In the genomic region with DNA sequence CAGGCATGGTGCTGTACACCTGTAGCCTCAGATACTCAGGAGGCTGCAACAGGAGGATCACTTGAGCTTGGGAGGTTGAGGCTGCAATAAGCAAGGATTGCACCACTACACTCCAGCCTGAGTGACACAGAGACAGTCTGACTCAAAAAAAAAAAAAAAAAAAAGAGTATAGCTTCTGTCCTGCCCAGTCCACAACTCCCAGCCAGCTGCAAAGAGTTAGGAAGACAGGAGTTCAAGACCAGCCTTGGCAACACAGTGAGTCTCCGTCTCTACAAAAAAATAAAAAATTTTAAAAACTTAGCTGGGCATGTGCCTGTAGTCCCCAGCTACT, we compare ENCODE assay signal across 14 cellular contexts. TPM values are rescaled to one million over a fixed set of nuclear protein-coding genes. Genes with fewer than 3 reads are reported as not detected.
A peak's percentile ranks its signal among the peaks of the same experiment; 100 is the strongest.
DNase-seq lines count a peak whose midpoint lies in the region; ATAC-seq, FAIRE-seq and TF ChIP-seq lines count a peak whose summit lies in the region.
"Had no signal": no experiment of that assay in that cellular context is flagged by ENCODE, and none has a peak within 500 bp of the region (broad histone marks: within the 10 kb centered on the region; RNA-seq: fewer than 3 reads in every experiment).

No MANE protein-coding gene starts in this region.

- H3K9me3 ChIP-seq in CD8-positive, alpha-beta memory T cell (ENCODE audit: low read length), result no peaks in the 10 kb centered on the region
- H3K9me3 ChIP-seq in adipocyte (ENCODE audit: control insufficient read depth, low read length) (no peaks in the 10 kb centered on the region), left ventricle myocardium inferior (replicated peaks) (no peaks in the 10 kb centered on the region)

- H3K27ac Mint-ChIP-seq in CD8-positive, alpha-beta memory T cell, result no peak overlapping the region
- H3K27ac Mint-ChIP-seq: CD4-positive, CD25-positive, alpha-beta regulatory T cell had no signal

- peaks cover 6 to 9% (median 7%) of the 10 kb centered on the region in 3 donors for H3K4me1 Mint-ChIP-seq in CD8-positive, alpha-beta memory T cell

- CTCF ChIA-PET in CD8-positive, alpha-beta memory T cell (lab: Charles Lee), result interaction anchor here (1.0 kb wide), 1 partner anchor 9 kb away, joined by 3 read pairs; no protein-coding TSS in a partner anchor

- no peak overlapping the region for H3K4me3 Mint-ChIP-seq in CD8-positive, alpha-beta memory T cell
- H3K4me3 Mint-ChIP-seq: CD4-positive, CD25-positive, alpha-beta regulatory T cell had no signal

- DNase-seq in CD8-positive, alpha-beta memory T cell, result no peak
- DNase-seq in adipocyte (ENCODE audit: low read depth), result peak; percentile 15
- no peak for DNase-seq in left ventricle myocardium inferior
- DNase-seq in RCC 7860 (ENCODE audit: low spot score), result no peak
- no peak for DNase-seq in pons (ENCODE audit: low spot score)
- DNase-seq: CD4-positive, CD25-positive, alpha-beta regulatory T cell; cortex of kidney; NCI-H2029 treated with DMSO at 0.1 percent for 48 hours had no signal

- no peak for FAIRE-seq in RCC 7860 (lab: Jason Lieb, UNC)
- FAIRE-seq: GM12891, urothelium cell line had no signal

- peaks cover 10% of the 10 kb centered on the region for H3K4me1 ChIP-seq in CD8-positive, alpha-beta memory T cell (ENCODE audit: insufficient read depth, low read length)
- H3K4me1 ChIP-seq in adipocyte (ENCODE audit: control insufficient read depth, insufficient read depth, low read length) (peaks cover 65% of the 10 kb centered on the region), left ventricle myocardium inferior (peaks cover 90% of the 10 kb centered on the region)

- no peak overlapping the region for H3K4me3 ChIP-seq in CD8-positive, alpha-beta memory T cell (ENCODE audit: low read length)
- H3K4me3 ChIP-seq in adipocyte (ENCODE audit: low read length) (peak overlapping the region; percentile 25), left ventricle myocardium inferior (no peak overlapping the region), skin epidermis (no peak overlapping the region)

- ATAC-seq in HG03571 (IDR thresholded peaks at IDR 0.05; ENCODE audit: unreplicated experiment) (no peak), HG02759 (IDR thresholded peaks at IDR 0.05; ENCODE audit: unreplicated experiment) (no peak)

- no peaks in the 10 kb centered on the region for H3K36me3 Mint-ChIP-seq in CD8-positive, alpha-beta memory T cell
- H3K36me3 Mint-ChIP-seq: CD4-positive, CD25-positive, alpha-beta regulatory T cell had no signal

- H3K9me3 Mint-ChIP-seq in CD8-positive, alpha-beta memory T cell, result no peaks in the 10 kb centered on the region

- no peak for TF ChIP-seq CTCF in left ventricle myocardium inferior (IDR thresholded peaks at IDR 0.05; ENCODE audit: borderline replicate concordance)

- no peaks in the 10 kb centered on the region for H3K27me3 ChIP-seq in CD8-positive, alpha-beta memory T cell (ENCODE audit: insufficient read depth, low read length, poor library complexity, severe bottlenecking)
- H3K27me3 ChIP-seq in adipocyte (replicated peaks; ENCODE audit: control insufficient read depth, insufficient read depth, low read length) (no peaks in the 10 kb centered on the region), left ventricle myocardium inferior (ENCODE audit: low read depth) (no peaks in the 10 kb centered on the region)

- H3K27ac ChIP-seq in CD8-positive, alpha-beta memory T cell (ENCODE audit: low read depth, low read length), result peak overlapping the region; percentile 11
- H3K27ac ChIP-seq in left ventricle myocardium inferior (replicated peaks), result peak overlapping the region; percentile 92
- H3K27ac ChIP-seq in skin epidermis, result peak overlapping the region in 15 of 21 experiments; percentile 15 to 80 (median 61)

- POLR2A ChIA-PET in CD8-positive, alpha-beta memory T cell (lab: Charles Lee), result no interaction called here

- peak overlapping the region; percentile 56 for H3K9ac ChIP-seq in adipocyte (ENCODE audit: low read length)

- intact Hi-C loops in left ventricle myocardium inferior (cut with micrococcal nuclease), result no loop called here

- H3K27me3 Mint-ChIP-seq in CD8-positive, alpha-beta memory T cell, result peaks cover 0 to 2% of the 10 kb centered on the region in 2 donors

- no peaks in the 10 kb centered on the region for H3K36me3 ChIP-seq in CD8-positive, alpha-beta memory T cell (ENCODE audit: insufficient read depth, low read length)
- H3K36me3 ChIP-seq in adipocyte (ENCODE audit: control insufficient read depth, insufficient read depth, low read length, severe bottlenecking) (no peaks in the 10 kb centered on the region), left ventricle myocardium inferior (no peaks in the 10 kb centered on the region)

RNA-seq across cellular contexts. Expression of gene TLDC2, which starts 28.3 kb away (rescaled TPM):
- not detected for total RNA-seq in CD8-positive, alpha-beta memory T cell
- polyA plus RNA-seq in CD8-positive, alpha-beta memory T cell, result 0.29 TPM
- total RNA-seq in left ventricle myocardium inferior, result not detected
- total RNA-seq: CD4-positive, CD25-positive, alpha-beta regulatory T cell had no signal
- polyA plus RNA-seq: neural cell had no signal

Comparison
In these comparisons a context has a peak if more than half of its experiments do, and no peak if none do; other contexts are left out.
1. H3K27ac ChIP-seq: peak in every context shown above with its lines; median percentile 92 in left ventricle myocardium inferior; 61 in skin epidermis; 11 in CD8-positive, alpha-beta memory T cell.